ENCODE assay signal across 23 cellular contexts in the genomic region with DNA sequence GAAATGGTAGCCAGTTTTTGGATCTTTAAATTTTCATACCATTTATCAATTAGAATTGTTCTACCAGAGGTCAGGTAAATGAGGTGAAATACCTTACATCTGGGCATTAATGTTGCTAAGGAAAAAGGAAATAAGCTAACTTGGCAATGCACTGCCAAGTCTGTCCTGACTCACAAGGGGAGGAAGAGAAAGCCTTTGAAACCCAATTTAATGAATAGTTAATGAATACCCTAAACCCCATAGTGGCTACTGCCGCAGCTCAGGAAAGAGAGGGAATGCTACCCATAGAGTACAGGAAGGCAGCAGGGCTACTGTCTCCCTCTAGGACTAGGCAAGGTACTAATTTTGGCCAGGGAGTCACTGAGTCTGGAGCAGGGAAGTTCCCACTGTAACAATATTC.
"Had no signal": no experiment of that assay in that cellular context is flagged by ENCODE, and none has a peak within 500 bp of the region (broad histone marks: within the 10 kb centered on the region; RNA-seq: fewer than 3 reads in every experiment).

No MANE protein-coding gene starts in this region.

- H3K4me1 Mint-ChIP-seq: central memory CD8-positive, alpha-beta T cell had no signal

- DNase-seq: activated CD4-positive, alpha-beta T cell treated with anti-CD3 and anti-CD28 coated beads for 36 hours; activated CD8-positive, alpha-beta memory T cell treated with anti-CD3 and anti-CD28 coated beads, Interleukin-2, amount 50 U/mL, for 48 hours; activated CD8-positive, alpha-beta T cell treated with anti-CD3 and anti-CD28 coated beads for 36 hours; activated T-cell treated with anti-CD3 and anti-CD28 coated beads, Interleukin-2, amount 50 U/mL, for 1 hour; KG1; NCI-H1048; NCI-H146; NCI-H1930; NCI-H2171; NCI-H2227 treated with DMSO at 0.1 percent for 48 hours; NCI-H446 treated with DMSO at 0.1 percent for 48 hours; NCI-H526 treated with DMSO at 0.1 percent for 48 hours; NCI-H82; NK-92 treated with Interleukin-12 subunit alpha and Interleukin-12 subunit beta, amount 100 ng/mL, for 24 hours; OCI-M1; Right ventricle myocardium superior; SJCRH30; SK-N-SH; T-helper 1 cell had no signal

- ATAC-seq: activated CD4-positive, alpha-beta T cell treated with anti-CD3 and anti-CD28 coated beads for 36 hours; activated CD8-positive, alpha-beta T cell treated with anti-CD3 and anti-CD28 coated beads for 36 hours; Panc1 had no signal

- H3K36me3 Mint-ChIP-seq: brain had no signal

- H3K4me3 Mint-ChIP-seq: activated CD4-positive, alpha-beta T cell treated with anti-CD3 and anti-CD28 coated beads for 36 hours; activated CD8-positive, alpha-beta T cell treated with anti-CD3 and anti-CD28 coated beads for 36 hours; activated naive CD4-positive, alpha-beta T cell treated with anti-CD3 and anti-CD28 coated beads, Interleukin-2, amount 50 U/mL, for 24 hours; brain; central memory CD8-positive, alpha-beta T cell had no signal

- H3K27ac Mint-ChIP-seq: activated CD4-positive, alpha-beta T cell treated with anti-CD3 and anti-CD28 coated beads for 36 hours; activated CD8-positive, alpha-beta T cell treated with anti-CD3 and anti-CD28 coated beads for 36 hours; activated naive CD4-positive, alpha-beta T cell treated with anti-CD3 and anti-CD28 coated beads, Interleukin-2, amount 50 U/mL, for 24 hours; brain had no signal

- H3K9me3 Mint-ChIP-seq: activated naive CD4-positive, alpha-beta T cell treated with anti-CD3 and anti-CD28 coated beads, Interleukin-2, amount 50 U/mL, for 24 hours; central memory CD8-positive, alpha-beta T cell had no signal
